In the genomic region with DNA sequence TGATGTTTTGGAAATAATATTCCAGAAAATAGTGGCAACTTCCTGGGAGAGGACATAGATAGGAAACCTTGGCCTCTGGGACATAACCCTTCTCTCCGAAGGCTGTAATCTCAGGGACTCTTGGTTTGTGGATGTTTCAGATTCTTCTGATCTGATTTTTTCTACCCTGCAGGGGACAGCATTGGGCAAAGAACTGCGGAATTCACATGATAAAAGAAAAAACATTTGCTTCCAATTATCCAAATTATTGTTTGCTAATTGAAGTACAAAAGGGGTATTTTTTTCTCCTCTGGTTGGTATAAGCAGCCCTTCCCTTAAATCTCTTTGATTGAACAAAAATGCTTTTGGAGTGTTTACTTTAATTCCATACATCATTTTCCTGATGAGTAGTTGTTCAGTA, we compare ENCODE assay signal across 14 cellular contexts.
DNase-seq lines count a peak whose midpoint lies in the region; ATAC-seq, FAIRE-seq and TF ChIP-seq lines count a peak whose summit lies in the region.
"Had no signal": no experiment of that assay in that cellular context is flagged by ENCODE, and none has a peak within 500 bp of the region (broad histone marks: within the 10 kb centered on the region; RNA-seq: fewer than 3 reads in every experiment).

No MANE protein-coding gene starts in this region.

- no peak overlapping the region for H3K27ac ChIP-seq in upper lobe of right lung

- FAIRE-seq in urothelium cell line (lab: Jason Lieb, UNC), result no peak
- FAIRE-seq: G401.6 had no signal

- H3K36me3 ChIP-seq in NT2/D1 (ENCODE audit: insufficient read depth, insufficient read length, low read length) (no peaks in the 10 kb centered on the region), upper lobe of right lung (no peaks in the 10 kb centered on the region)

- peak; percentile 5 for DNase-seq in NCI-H1694 treated with DMSO at 0.1 percent for 48 hours (lab: John Stamatoyannopoulos, UW)
- no peak for DNase-seq in NCI-H1694 (lab: John Stamatoyannopoulos, UW)
- peak; percentile 8 for DNase-seq in NT2/D1 (ENCODE audit: low read depth, low spot score)
- peak; percentile 10 for DNase-seq in fibroblast of mammary gland (ENCODE audit: low read depth)
- DNase-seq in upper lobe of right lung, result no peak
- no peak for DNase-seq in urothelium cell line (ENCODE audit: low spot score)
- no peak for DNase-seq in DMS53 treated with DMSO at 0.1 percent for 48 hours (lab: John Stamatoyannopoulos, UW; ENCODE audit: unreplicated experiment)
- DNase-seq: 8988T; activated CD8-positive, alpha-beta T cell treated with anti-CD3 and anti-CD28 coated beads for 36 hours; dermis blood vessel endothelial cell; stimulated activated CD4-positive, alpha-beta T cell treated with anti-CD3 and anti-CD28 coated beads, Interleukin-12 subunit alpha, Interleukin-12 subunit beta, amount 100 ng/mL, for 4 hours; stimulated activated naive CD8-positive, alpha-beta T cell treated with anti-CD3 and anti-CD28 coated beads, Interleukin-15, amount 100 ng/mL, for 72 hours had no signal

- TF ChIP-seq CTCF in fibroblast of mammary gland (conservative IDR thresholded peaks at IDR 0.05; ENCODE audit: control insufficient read depth, insufficient read depth, low read depth, low read length), result peak; percentile 30
- peak; percentile 22 for TF ChIP-seq CTCF in upper lobe of right lung (IDR thresholded peaks at IDR 0.05)

- no peaks in the 10 kb centered on the region for H3K4me1 ChIP-seq in NT2/D1 (ENCODE audit: insufficient read depth, insufficient read length)
- H3K4me1 ChIP-seq in upper lobe of right lung, result no peaks in the 10 kb centered on the region

- no peak overlapping the region for H3K4me3 ChIP-seq in NT2/D1 (ENCODE audit: insufficient read length, low read depth)
- H3K4me3 ChIP-seq in fibroblast of mammary gland (ENCODE audit: control insufficient read depth, low read depth, low read length), result no peak overlapping the region
- no peak overlapping the region for H3K4me3 ChIP-seq in upper lobe of right lung

- H3K27me3 ChIP-seq in NT2/D1 (ENCODE audit: insufficient read depth, insufficient read length) (no peaks in the 10 kb centered on the region), upper lobe of right lung (no peaks in the 10 kb centered on the region)

- ATAC-seq in upper lobe of right lung (no peak), HG03139 (IDR thresholded peaks at IDR 0.05; ENCODE audit: unreplicated experiment) (no peak)
- ATAC-seq: activated CD8-positive, alpha-beta T cell treated with anti-CD3 and anti-CD28 coated beads for 36 hours; stimulated activated naive CD8-positive, alpha-beta T cell treated with anti-CD3 and anti-CD28 coated beads, Interleukin-15, amount 100 ng/mL, for 72 hours had no signal

- H3K9me3 ChIP-seq in NT2/D1 (ENCODE audit: insufficient read depth, low read length) (peaks cover 4% of the 10 kb centered on the region; the same call in 1 of the 2 replicates), upper lobe of right lung (no peaks in the 10 kb centered on the region)

- H3K9ac ChIP-seq in NT2/D1 (ENCODE audit: insufficient read length, low read depth), result no peak overlapping the region

- intact Hi-C loops in upper lobe of right lung (cut with DNase I), result no loop called here

Comparison
In these comparisons a context has a peak if more than half of its experiments do, and no peak if none do; other contexts are left out.
1. DNase-seq: peak in NCI-H1694 treated with DMSO at 0.1 percent for 48 hours (single experiment), NT2/D1 (single experiment) and fibroblast of mammary gland (single experiment); none in NCI-H1694 (single experiment), upper lobe of right lung (single experiment), urothelium cell line (single experiment) and DMS53 treated with DMSO at 0.1 percent for 48 hours (single experiment).